In genomic region chr1:230487773-230488428, GRCh38 we compare ENCODE assay signal across 24 cellular contexts.
DNase-seq lines count a peak whose midpoint lies in the region; ATAC-seq, FAIRE-seq and TF ChIP-seq lines count a peak whose summit lies in the region.
"Had no signal": no experiment of that assay in that cellular context is flagged by ENCODE, and none has a peak within 500 bp of the region (broad histone marks: within the 10 kb centered on the region; RNA-seq: fewer than 3 reads in every experiment).

No MANE protein-coding gene starts in this region.

- peak overlapping the region; percentile 53 for H3K27ac Mint-ChIP-seq in progenitor cell of endocrine pancreas
- H3K27ac Mint-ChIP-seq: CD4-positive, CD25-positive, alpha-beta regulatory T cell; CD8-positive, alpha-beta memory T cell; H9; IgD-negative memory B cell had no signal

- intact Hi-C loops in HepG2 (cut with micrococcal nuclease; ENCODE audit: unreplicated experiment), result no loop called here

- ATAC-seq in HepG2 (no peak), left lobe of liver (peak; percentile 88), HG02610 (IDR thresholded peaks at IDR 0.05; ENCODE audit: unreplicated experiment) (no peak), GM21529 (IDR thresholded peaks at IDR 0.05; ENCODE audit: unreplicated experiment) (no peak)
- ATAC-seq: GM12878 had no signal

- no peak overlapping the region for H3K9ac ChIP-seq in liver (ENCODE audit: low read depth in 1 of 2, low read length in 2 of 2)
- H3K9ac ChIP-seq in HepG2 (ENCODE audit: insufficient read depth, low read depth, low read length), result no peak overlapping the region

- H2AFZ ChIP-seq in HepG2 (ENCODE audit: low read length), result no peak overlapping the region

- no peaks in the 10 kb centered on the region for H3K27me3 Mint-ChIP-seq in progenitor cell of endocrine pancreas

- H3K27me3 ChIP-seq in liver (ENCODE audit: control insufficient read depth in 4 of 4, insufficient read depth in 4 of 4, low read length in 3 of 4), result no peaks in the 10 kb centered on the region
- H3K27me3 ChIP-seq in HepG2 (ENCODE audit: control insufficient read depth in 1 of 2, insufficient read depth in 2 of 2, low read length in 2 of 2), result no peaks in the 10 kb centered on the region
- H3K27me3 ChIP-seq: BE2C had no signal

- no peaks in the 10 kb centered on the region for H3K36me3 Mint-ChIP-seq in progenitor cell of endocrine pancreas (ENCODE audit: insufficient read depth)
- H3K36me3 Mint-ChIP-seq: CD4-positive, CD25-positive, alpha-beta regulatory T cell; CD8-positive, alpha-beta memory T cell; IgD-negative memory B cell had no signal

- DNase-seq in HepG2 (ENCODE audit: low spot score), result no peak
- peak; percentile 47 to 52 for DNase-seq in SHP77 (lab: John Stamatoyannopoulos, UW)
- DNase-seq in left lobe of liver (ENCODE audit: low spot score), result peak; percentile 81
- DNase-seq in progenitor cell of endocrine pancreas (ENCODE audit: low spot score, unreplicated experiment), result no peak
- no peak for DNase-seq in cerebellar cortex (ENCODE audit: low spot score)
- DNase-seq: ACHN; BE2C; C1 segment of cervical spinal cord; CD4-positive, CD25-positive, alpha-beta regulatory T cell; CD8-positive, alpha-beta memory T cell; COR-L47; DMS 273 treated with DMSO at 0.1 percent for 48 hours; DMS53; DND-41; EL; H9 had no signal

- no peaks in the 10 kb centered on the region for H4K20me1 ChIP-seq in HepG2 (ENCODE audit: insufficient read depth, low read length)

- in situ Hi-C loops in HepG2 (cut with HindIII; ENCODE audit: extremely low pct_ligation_motif_present, low pct_unique_long_range_greater_than_20kb), result no loop called here

- WGBS in liver, result 40% methylated on average over 4 of the region's 4 CpGs
- WGBS in HepG2 (ENCODE audit: low lambda C conversion rate), result 8% methylated on average over 4 of the region's 4 CpGs

- TF ChIP-seq EP300 in HepG2 (IDR thresholded peaks at IDR 0.05; ENCODE audit: low read depth in 2 of 2, low read length in 2 of 2) (no peak), HepG2 (CRISPR knock-in tag; IDR thresholded peaks at IDR 0.05; ENCODE audit: borderline replicate concordance) (no peak)

- POLR2A ChIA-PET in HepG2 (lab: Yijun Ruan, JAX), result no interaction called here

- TF ChIP-seq CTCF in liver (IDR thresholded peaks at IDR 0.05; ENCODE audit: low read depth, low read length, missing input control), result no peak
- TF ChIP-seq CTCF in HepG2 (CRISPR knock-in tag; IDR thresholded peaks at IDR 0.05), result no peak
- no peak for TF ChIP-seq CTCF in progenitor cell of endocrine pancreas (IDR thresholded peaks at IDR 0.05; ENCODE audit: unreplicated experiment)

- no peaks in the 10 kb centered on the region for H3K79me2 ChIP-seq in HepG2 (ENCODE audit: insufficient read depth, low read length)

- no TSS peak for BruUV-seq in HepG2 (replicated peaks; lab: Mats Ljungman, UMichigan)

- FAIRE-seq in HepG2 (lab: Jason Lieb, UNC), result no peak
- FAIRE-seq: A204.1, GM12878, H1, HTR-8/SVneo had no signal

- peaks cover 17% of the 10 kb centered on the region for H3K4me1 Mint-ChIP-seq in progenitor cell of endocrine pancreas (ENCODE audit: low read depth)
- H3K4me1 Mint-ChIP-seq: CD8-positive, alpha-beta memory T cell; IgD-negative memory B cell had no signal

- TF ChIP-seq RAD21 in liver (IDR thresholded peaks at IDR 0.05), result peak; percentile 60 to 64
- TF ChIP-seq RAD21 in HepG2 (CRISPR knock-in tag; IDR thresholded peaks at IDR 0.05), result no peak

- H3K9me3 Mint-ChIP-seq in progenitor cell of endocrine pancreas (ENCODE audit: low read depth), result no peaks in the 10 kb centered on the region
- H3K9me3 Mint-ChIP-seq: CD8-positive, alpha-beta memory T cell; H9 had no signal

- CTCF ChIA-PET in HepG2 (lab: Yijun Ruan, JAX; ENCODE audit: low intra/inter-chr PET ratio, low total read pairs), result no interaction called here

- no peak overlapping the region for H3K4me3 Mint-ChIP-seq in progenitor cell of endocrine pancreas (ENCODE audit: low read depth)
- H3K4me3 Mint-ChIP-seq: CD4-positive, CD25-positive, alpha-beta regulatory T cell; CD8-positive, alpha-beta memory T cell; H9; IgD-negative memory B cell had no signal

- no peaks in the 10 kb centered on the region for H3K9me3 ChIP-seq in liver (ENCODE audit: control insufficient read depth in 4 of 4, low read length in 3 of 4)
- no peaks in the 10 kb centered on the region for H3K9me3 ChIP-seq in HepG2 (ENCODE audit: low read length)
- H3K9me3 ChIP-seq: BE2C had no signal

- TF ChIP-seq POLR2A in HepG2 (IDR thresholded peaks at IDR 0.05; ENCODE audit: insufficient read depth in 1 of 2, low read depth in 2 of 2, low read length in 2 of 2), result no peak

- H3K4me3 ChIP-seq in liver (ENCODE audit: low read depth in 1 of 3, low read length in 3 of 3) (no peak overlapping the region), HepG2 (replicated peaks in 1 of 3; ENCODE audit: insufficient read depth in 1 of 3, low read depth in 2 of 3, low read length in 3 of 3) (no peak overlapping the region)
- H3K4me3 ChIP-seq: GM12878 had no signal

- H3K4me2 ChIP-seq in HepG2 (ENCODE audit: low read depth, low read length), result no peak overlapping the region

- H3K4me1 ChIP-seq in liver (ENCODE audit: control insufficient read depth in 4 of 4, insufficient read depth in 4 of 4, low read length in 3 of 4) (peaks cover 0 to 16% (median 4%) of the 10 kb centered on the region in 4 donors), HepG2 (ENCODE audit: insufficient read depth, low read length) (no peaks in the 10 kb centered on the region)
- H3K4me1 ChIP-seq: BE2C had no signal

- H3K36me3 ChIP-seq in liver (ENCODE audit: control insufficient read depth in 4 of 4, insufficient read depth in 3 of 4, low read depth in 1 of 4, low read length in 3 of 4) (no peaks in the 10 kb centered on the region), HepG2 (replicated peaks in 1 of 2; ENCODE audit: control insufficient read depth in 1 of 2, insufficient read depth in 2 of 2, low read length in 2 of 2) (no peaks in the 10 kb centered on the region)
- H3K36me3 ChIP-seq: BE2C had no signal

- H3K27ac ChIP-seq in liver (ENCODE audit: low read depth in 1 of 2, low read length in 2 of 2) (peak overlapping the region in 1 of 2 donors; percentile 61), HepG2 (ENCODE audit: extremely low read length, insufficient read depth, low read length) (no peak overlapping the region)

TF ChIP-seq in liver, 16 proteins besides CTCF, POLR2A, EP300 and RAD21 (continues in another document):
- no peak for TF ChIP-seq GABPA (IDR thresholded peaks at IDR 0.05 in 1 of 2, conservative IDR thresholded peaks at IDR 0.05 in 1 of 2)
- TF ChIP-seq REST (IDR thresholded peaks at IDR 0.05), result peak; percentile 93

TF ChIP-seq in HepG2, 621 proteins besides CTCF, POLR2A, EP300 and RAD21 (continues in another document):
- TF ChIP-seq SIN3B (IDR thresholded peaks at IDR 0.05; ENCODE audit: low read length) (no peak), ZNF432 (CRISPR knock-in tag; IDR thresholded peaks at IDR 0.05; ENCODE audit: borderline replicate concordance) (no peak), ZSCAN9 (CRISPR knock-in tag; IDR thresholded peaks at IDR 0.05; ENCODE audit: borderline replicate concordance) (no peak), ETS1 (CRISPR knock-in tag; IDR thresholded peaks at IDR 0.05) (no peak), FOXJ3 (CRISPR knock-in tag; IDR thresholded peaks at IDR 0.05; ENCODE audit: borderline replicate concordance) (no peak), ZNF501 (CRISPR knock-in tag; IDR thresholded peaks at IDR 0.05) (no peak), ZFYVE20 (CRISPR knock-in tag; IDR thresholded peaks at IDR 0.05; ENCODE audit: borderline replicate concordance, low read depth) (no peak), HOXA7 (CRISPR knock-in tag; IDR thresholded peaks at IDR 0.05) (no peak), ARID5B (CRISPR knock-in tag; IDR thresholded peaks at IDR 0.05) (no peak), MAFK (conservative IDR thresholded peaks at IDR 0.05 in 1 of 2, IDR thresholded peaks at IDR 0.05 in 1 of 2; ENCODE audit: low read length in 2 of 2) (no peak), LCORL (IDR thresholded peaks at IDR 0.05) (no peak), LCORL (CRISPR knock-in tag; IDR thresholded peaks at IDR 0.05) (no peak), KLF15 (CRISPR knock-in tag; IDR thresholded peaks at IDR 0.05; ENCODE audit: borderline replicate concordance) (no peak), PAWR (CRISPR knock-in tag; IDR thresholded peaks at IDR 0.05; ENCODE audit: borderline replicate concordance) (no peak)

Comparison
In these comparisons a context has a peak if more than half of its experiments do, and no peak if none do; other contexts are left out.
1. DNase-seq: peak in SHP77 (2 of 2) and left lobe of liver (single experiment); none in HepG2 (single experiment), progenitor cell of endocrine pancreas (single experiment) and cerebellar cortex (single experiment).